15 cellular contexts compared by ENCODE assay signal in genomic region chr1:180945551-180945950, GRCh38.
"Had no signal": no experiment of that assay in that cellular context is flagged by ENCODE, and none has a peak within 500 bp of the region (broad histone marks: within the 10 kb centered on the region; RNA-seq: fewer than 3 reads in every experiment).

No MANE protein-coding gene starts in this region.

- H3K4me1 ChIP-seq: ascending aorta, parathyroid adenoma, sigmoid colon, thyroid gland had no signal

- DNase-seq: activated CD4-positive, alpha-beta T cell treated with anti-CD3 and anti-CD28 coated beads for 1 hour; activated gamma-delta T cell; foreskin melanocyte; glutamatergic neuron; hypothalamus; sigmoid colon; stimulated activated CD4-positive, alpha-beta T cell treated with anti-CD3 and anti-CD28 coated beads, Interleukin-4, amount 100 ng/mL, for 4 hours; stimulated activated naive B cell treated with anti-CD40 and anti-IgM and Interleukin-4, amounts not matched to agents 10 μg/mL and 1 μg/mL and 100 μg/mL, for 72 hours; thyroid gland; WERI-Rb-1 had no signal

- H3K9ac ChIP-seq: parathyroid adenoma had no signal

- H3K27ac ChIP-seq: ascending aorta, coronary artery, neutrophil, parathyroid adenoma, sigmoid colon, thyroid gland, WERI-Rb-1 had no signal

- H3K9me3 ChIP-seq: ascending aorta, neutrophil, sigmoid colon, thyroid gland had no signal

- H3K27me3 ChIP-seq: ascending aorta, neutrophil, sigmoid colon, thyroid gland had no signal

- H3K79me2 ChIP-seq: parathyroid adenoma had no signal

- H2AFZ ChIP-seq: parathyroid adenoma had no signal

- H3K4me3 ChIP-seq: ascending aorta, coronary artery, lung, sigmoid colon, thyroid gland had no signal
